Comparison of ENCODE assay signal across 1 cellular context in the genomic region with DNA sequence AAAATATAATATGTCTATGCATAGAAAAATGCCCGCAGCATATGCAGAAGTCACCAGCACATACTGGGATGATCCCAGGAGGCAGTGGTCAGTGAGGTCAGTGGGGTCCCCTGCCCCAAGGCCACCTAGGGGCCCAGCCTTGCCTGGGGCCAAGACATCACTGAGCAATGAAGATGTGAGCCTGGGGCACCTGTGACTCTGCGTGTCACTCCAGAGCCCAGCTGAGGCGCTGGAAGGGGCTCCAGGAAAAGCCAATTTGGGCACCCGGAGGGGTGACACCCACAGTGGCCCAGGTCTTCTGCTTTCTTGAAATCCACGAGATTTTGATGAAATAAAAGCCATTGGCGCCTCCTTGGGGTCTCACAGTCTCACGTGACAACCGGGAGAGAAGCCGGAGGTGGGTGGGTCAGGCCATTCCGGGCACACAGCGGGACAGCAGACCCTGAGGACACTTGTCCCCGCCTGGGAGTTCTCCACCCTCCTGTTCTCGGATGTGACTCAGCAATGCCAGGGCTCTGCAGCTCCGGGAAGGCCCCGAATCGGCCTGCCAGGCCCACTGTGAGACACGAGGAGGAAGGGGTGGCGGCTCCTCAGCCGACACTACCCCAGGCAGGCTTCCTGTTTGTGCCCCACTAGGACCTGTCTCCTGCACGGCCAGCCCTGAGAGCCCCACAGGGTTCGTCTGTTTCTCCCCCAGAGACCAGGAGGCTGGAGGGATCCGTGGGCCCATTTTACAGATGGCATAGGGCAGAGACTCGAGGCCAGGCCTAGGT.
TF ChIP-seq lines count a peak whose summit lies in the region.

No MANE protein-coding gene starts in this region.

TF ChIP-seq in HepG2, 621 proteins besides CTCF, POLR2A, EP300 and RAD21 (continued from another document and continues in another):
- TF ChIP-seq FOXA3 (CRISPR knock-in tag; IDR thresholded peaks at IDR 0.05) (no peak), ZNF558 (CRISPR knock-in tag; IDR thresholded peaks at IDR 0.05; ENCODE audit: borderline replicate concordance) (no peak), TEAD2 (CRISPR knock-in tag; IDR thresholded peaks at IDR 0.05) (no peak), CBX1 (IDR thresholded peaks at IDR 0.05; ENCODE audit: low read depth) (no peak), ZNF496 (CRISPR knock-in tag; IDR thresholded peaks at IDR 0.05; ENCODE audit: insufficient replicate concordance) (no peak), MEIS1 (CRISPR knock-in tag; IDR thresholded peaks at IDR 0.05; ENCODE audit: borderline replicate concordance) (no peak), GABPB1 (CRISPR knock-in tag; IDR thresholded peaks at IDR 0.05) (no peak), ZSCAN31 (CRISPR knock-in tag; IDR thresholded peaks at IDR 0.05; ENCODE audit: low read depth) (no peak), ZNF7 (CRISPR knock-in tag; IDR thresholded peaks at IDR 0.05) (0 out of 2 replicates have a peak, but pooled peaks have one; percentile 8), XRCC5 (optimal IDR thresholded peaks at IDR 0.05; ENCODE audit: low read length) (peak; percentile 26), ZNF441 (CRISPR knock-in tag; IDR thresholded peaks at IDR 0.05; ENCODE audit: borderline replicate concordance) (no peak), NFE2L1 (CRISPR knock-in tag; IDR thresholded peaks at IDR 0.05; ENCODE audit: borderline replicate concordance) (peak; percentile 63; the same call in 1 of the 2 replicates), PLRG1 (conservative IDR thresholded peaks at IDR 0.05) (no peak), RARA (CRISPR knock-in tag; IDR thresholded peaks at IDR 0.05) (no peak), SATB2 (CRISPR knock-in tag; IDR thresholded peaks at IDR 0.05) (no peak), PCBP1 (IDR thresholded peaks at IDR 0.05; ENCODE audit: borderline replicate concordance, low read depth, low read length) (no peak), GATAD2A (CRISPR knock-in tag; IDR thresholded peaks at IDR 0.05) (0 out of 2 replicates have a peak, but pooled peaks have one; percentile 11), ZNF234 (CRISPR knock-in tag; conservative IDR thresholded peaks at IDR 0.05) (no peak), SALL2 (CRISPR knock-in tag; IDR thresholded peaks at IDR 0.05) (no peak), TCF7L2 (IDR thresholded peaks at IDR 0.05; ENCODE audit: low read depth, low read length) (no peak), U2AF2 (IDR thresholded peaks at IDR 0.05; ENCODE audit: low read depth, low read length) (no peak), RBFOX2 (IDR thresholded peaks at IDR 0.05; ENCODE audit: low read depth, low read length) (no peak), HNRNPLL (IDR thresholded peaks at IDR 0.05; ENCODE audit: low read depth, low read length, poor library complexity, severe bottlenecking) (no peak), CEBPB (IDR thresholded peaks at IDR 0.05; ENCODE audit: borderline replicate concordance, low read depth, low read length) (no peak), ZNF564 (CRISPR knock-in tag; IDR thresholded peaks at IDR 0.05) (no peak), SALL1 (CRISPR knock-in tag; IDR thresholded peaks at IDR 0.05) (peak; percentile 44; the same call in 1 of the 2 replicates), HDAC1 (CRISPR knock-in tag; IDR thresholded peaks at IDR 0.05) (peak; percentile 34; the same call in 1 of the 2 replicates), SAFB2 (CRISPR knock-in tag; IDR thresholded peaks at IDR 0.05; ENCODE audit: borderline replicate concordance, low read depth) (no peak), ZNF670 (CRISPR knock-in tag; IDR thresholded peaks at IDR 0.05; ENCODE audit: borderline replicate concordance) (no peak), MEIS2 (CRISPR knock-in tag; IDR thresholded peaks at IDR 0.05) (0 out of 2 replicates have a peak, but pooled peaks have one; percentile 22), ZNF3 (CRISPR knock-in tag; IDR thresholded peaks at IDR 0.05) (no peak), ZBTB20 (CRISPR knock-in tag; IDR thresholded peaks at IDR 0.05; ENCODE audit: borderline replicate concordance, low read depth) (no peak), CEBPG (CRISPR knock-in tag; IDR thresholded peaks at IDR 0.05) (no peak), ONECUT2 (CRISPR knock-in tag; IDR thresholded peaks at IDR 0.05) (no peak), KDM6A (CRISPR knock-in tag; IDR thresholded peaks at IDR 0.05; ENCODE audit: low read depth) (no peak), GZF1 (CRISPR knock-in tag; IDR thresholded peaks at IDR 0.05) (no peak), GATA4 (IDR thresholded peaks at IDR 0.05; ENCODE audit: borderline replicate concordance, low read depth) (no peak), ARNT (IDR thresholded peaks at IDR 0.05) (no peak), BHLHE40 (IDR thresholded peaks at IDR 0.05; ENCODE audit: low read length) (peak; percentile 29; the same call in 1 of the 2 replicates), EZH2 (conservative IDR thresholded peaks at IDR 0.05; ENCODE audit: low read depth, low read length) (no peak), ZNF530 (CRISPR knock-in tag; IDR thresholded peaks at IDR 0.05; ENCODE audit: low read depth) (no peak), ZNF33A (CRISPR knock-in tag; IDR thresholded peaks at IDR 0.05; ENCODE audit: borderline replicate concordance) (no peak), WIZ (CRISPR knock-in tag; IDR thresholded peaks at IDR 0.05) (no peak), HMGA1 (CRISPR knock-in tag; conservative IDR thresholded peaks at IDR 0.05) (no peak), ZNF335 (CRISPR knock-in tag; IDR thresholded peaks at IDR 0.05) (peak; percentile 33; the same call in 1 of the 2 replicates), ZNF563 (CRISPR knock-in tag; IDR thresholded peaks at IDR 0.05) (no peak), ZNF607 (CRISPR knock-in tag; IDR thresholded peaks at IDR 0.05; ENCODE audit: borderline replicate concordance) (peak; percentile 23)
- TF ChIP-seq, protein P1, sequence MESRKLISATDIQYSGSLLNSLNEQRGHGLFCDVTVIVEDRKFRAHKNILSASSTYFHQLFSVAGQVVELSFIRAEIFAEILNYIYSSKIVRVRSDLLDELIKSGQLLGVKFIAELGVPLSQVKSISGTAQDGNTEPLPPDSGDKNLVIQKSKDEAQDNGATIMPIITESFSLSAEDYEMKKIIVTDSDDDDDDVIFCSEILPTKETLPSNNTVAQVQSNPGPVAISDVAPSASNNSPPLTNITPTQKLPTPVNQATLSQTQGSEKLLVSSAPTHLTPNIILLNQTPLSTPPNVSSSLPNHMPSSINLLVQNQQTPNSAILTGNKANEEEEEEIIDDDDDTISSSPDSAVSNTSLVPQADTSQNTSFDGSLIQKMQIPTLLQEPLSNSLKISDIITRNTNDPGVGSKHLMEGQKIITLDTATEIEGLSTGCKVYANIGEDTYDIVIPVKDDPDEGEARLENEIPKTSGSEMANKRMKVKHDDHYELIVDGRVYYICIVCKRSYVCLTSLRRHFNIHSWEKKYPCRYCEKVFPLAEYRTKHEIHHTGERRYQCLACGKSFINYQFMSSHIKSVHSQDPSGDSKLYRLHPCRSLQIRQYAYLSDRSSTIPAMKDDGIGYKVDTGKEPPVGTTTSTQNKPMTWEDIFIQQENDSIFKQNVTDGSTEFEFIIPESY (CRISPR knock-in tag; IDR thresholded peaks at IDR 0.05) = no peak
- TF ChIP-seq, protein P2, sequence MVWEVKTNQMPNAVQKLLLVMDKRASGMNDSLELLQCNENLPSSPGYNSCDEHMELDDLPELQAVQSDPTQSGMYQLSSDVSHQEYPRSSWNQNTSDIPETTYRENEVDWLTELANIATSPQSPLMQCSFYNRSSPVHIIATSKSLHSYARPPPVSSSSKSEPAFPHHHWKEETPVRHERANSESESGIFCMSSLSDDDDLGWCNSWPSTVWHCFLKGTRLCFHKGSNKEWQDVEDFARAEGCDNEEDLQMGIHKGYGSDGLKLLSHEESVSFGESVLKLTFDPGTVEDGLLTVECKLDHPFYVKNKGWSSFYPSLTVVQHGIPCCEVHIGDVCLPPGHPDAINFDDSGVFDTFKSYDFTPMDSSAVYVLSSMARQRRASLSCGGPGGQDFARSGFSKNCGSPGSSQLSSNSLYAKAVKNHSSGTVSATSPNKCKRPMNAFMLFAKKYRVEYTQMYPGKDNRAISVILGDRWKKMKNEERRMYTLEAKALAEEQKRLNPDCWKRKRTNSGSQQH (CRISPR knock-in tag; IDR thresholded peaks at IDR 0.05; ENCODE audit: low read depth) = no peak
- TF ChIP-seq, protein P3, sequence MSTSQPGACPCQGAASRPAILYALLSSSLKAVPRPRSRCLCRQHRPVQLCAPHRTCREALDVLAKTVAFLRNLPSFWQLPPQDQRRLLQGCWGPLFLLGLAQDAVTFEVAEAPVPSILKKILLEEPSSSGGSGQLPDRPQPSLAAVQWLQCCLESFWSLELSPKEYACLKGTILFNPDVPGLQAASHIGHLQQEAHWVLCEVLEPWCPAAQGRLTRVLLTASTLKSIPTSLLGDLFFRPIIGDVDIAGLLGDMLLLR (CRISPR knock-in tag; IDR thresholded peaks at IDR 0.05) = no peak
- TF ChIP-seq, protein P4, sequence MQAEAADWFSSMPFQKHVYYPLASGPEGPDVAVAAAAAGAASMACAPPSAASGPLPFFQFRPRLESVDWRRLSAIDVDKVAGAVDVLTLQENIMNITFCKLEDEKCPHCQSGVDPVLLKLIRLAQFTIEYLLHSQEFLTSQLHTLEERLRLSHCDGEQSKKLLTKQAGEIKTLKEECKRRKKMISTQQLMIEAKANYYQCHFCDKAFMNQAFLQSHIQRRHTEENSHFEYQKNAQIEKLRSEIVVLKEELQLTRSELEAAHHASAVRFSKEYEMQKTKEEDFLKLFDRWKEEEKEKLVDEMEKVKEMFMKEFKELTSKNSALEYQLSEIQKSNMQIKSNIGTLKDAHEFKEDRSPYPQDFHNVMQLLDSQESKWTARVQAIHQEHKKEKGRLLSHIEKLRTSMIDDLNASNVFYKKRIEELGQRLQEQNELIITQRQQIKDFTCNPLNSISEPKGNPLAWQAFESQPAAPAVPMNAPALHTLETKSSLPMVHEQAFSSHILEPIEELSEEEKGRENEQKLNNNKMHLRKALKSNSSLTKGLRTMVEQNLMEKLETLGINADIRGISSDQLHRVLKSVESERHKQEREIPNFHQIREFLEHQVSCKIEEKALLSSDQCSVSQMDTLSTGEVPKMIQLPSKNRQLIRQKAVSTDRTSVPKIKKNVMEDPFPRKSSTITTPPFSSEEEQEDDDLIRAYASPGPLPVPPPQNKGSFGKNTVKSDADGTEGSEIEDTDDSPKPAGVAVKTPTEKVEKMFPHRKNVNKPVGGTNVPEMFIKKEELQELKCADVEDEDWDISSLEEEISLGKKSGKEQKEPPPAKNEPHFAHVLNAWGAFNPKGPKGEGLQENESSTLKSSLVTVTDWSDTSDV (CRISPR knock-in tag; IDR thresholded peaks at IDR 0.05) = peak; percentile 75; the same call in 1 of the 2 replicates
- TF ChIP-seq, protein P5, sequence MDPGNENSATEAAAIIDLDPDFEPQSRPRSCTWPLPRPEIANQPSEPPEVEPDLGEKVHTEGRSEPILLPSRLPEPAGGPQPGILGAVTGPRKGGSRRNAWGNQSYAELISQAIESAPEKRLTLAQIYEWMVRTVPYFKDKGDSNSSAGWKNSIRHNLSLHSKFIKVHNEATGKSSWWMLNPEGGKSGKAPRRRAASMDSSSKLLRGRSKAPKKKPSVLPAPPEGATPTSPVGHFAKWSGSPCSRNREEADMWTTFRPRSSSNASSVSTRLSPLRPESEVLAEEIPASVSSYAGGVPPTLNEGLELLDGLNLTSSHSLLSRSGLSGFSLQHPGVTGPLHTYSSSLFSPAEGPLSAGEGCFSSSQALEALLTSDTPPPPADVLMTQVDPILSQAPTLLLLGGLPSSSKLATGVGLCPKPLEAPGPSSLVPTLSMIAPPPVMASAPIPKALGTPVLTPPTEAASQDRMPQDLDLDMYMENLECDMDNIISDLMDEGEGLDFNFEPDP (CRISPR knock-in tag; conservative IDR thresholded peaks at IDR 0.05) = no peak
- TF ChIP-seq, protein P6, sequence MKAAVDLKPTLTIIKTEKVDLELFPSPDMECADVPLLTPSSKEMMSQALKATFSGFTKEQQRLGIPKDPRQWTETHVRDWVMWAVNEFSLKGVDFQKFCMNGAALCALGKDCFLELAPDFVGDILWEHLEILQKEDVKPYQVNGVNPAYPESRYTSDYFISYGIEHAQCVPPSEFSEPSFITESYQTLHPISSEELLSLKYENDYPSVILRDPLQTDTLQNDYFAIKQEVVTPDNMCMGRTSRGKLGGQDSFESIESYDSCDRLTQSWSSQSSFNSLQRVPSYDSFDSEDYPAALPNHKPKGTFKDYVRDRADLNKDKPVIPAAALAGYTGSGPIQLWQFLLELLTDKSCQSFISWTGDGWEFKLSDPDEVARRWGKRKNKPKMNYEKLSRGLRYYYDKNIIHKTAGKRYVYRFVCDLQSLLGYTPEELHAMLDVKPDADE (CRISPR knock-in tag; IDR thresholded peaks at IDR 0.05) = no peak
- TF ChIP-seq, protein P7, sequence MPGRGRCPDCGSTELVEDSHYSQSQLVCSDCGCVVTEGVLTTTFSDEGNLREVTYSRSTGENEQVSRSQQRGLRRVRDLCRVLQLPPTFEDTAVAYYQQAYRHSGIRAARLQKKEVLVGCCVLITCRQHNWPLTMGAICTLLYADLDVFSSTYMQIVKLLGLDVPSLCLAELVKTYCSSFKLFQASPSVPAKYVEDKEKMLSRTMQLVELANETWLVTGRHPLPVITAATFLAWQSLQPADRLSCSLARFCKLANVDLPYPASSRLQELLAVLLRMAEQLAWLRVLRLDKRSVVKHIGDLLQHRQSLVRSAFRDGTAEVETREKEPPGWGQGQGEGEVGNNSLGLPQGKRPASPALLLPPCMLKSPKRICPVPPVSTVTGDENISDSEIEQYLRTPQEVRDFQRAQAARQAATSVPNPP (CRISPR knock-in tag; IDR thresholded peaks at IDR 0.05) = no peak
- TF ChIP-seq, protein P8, sequence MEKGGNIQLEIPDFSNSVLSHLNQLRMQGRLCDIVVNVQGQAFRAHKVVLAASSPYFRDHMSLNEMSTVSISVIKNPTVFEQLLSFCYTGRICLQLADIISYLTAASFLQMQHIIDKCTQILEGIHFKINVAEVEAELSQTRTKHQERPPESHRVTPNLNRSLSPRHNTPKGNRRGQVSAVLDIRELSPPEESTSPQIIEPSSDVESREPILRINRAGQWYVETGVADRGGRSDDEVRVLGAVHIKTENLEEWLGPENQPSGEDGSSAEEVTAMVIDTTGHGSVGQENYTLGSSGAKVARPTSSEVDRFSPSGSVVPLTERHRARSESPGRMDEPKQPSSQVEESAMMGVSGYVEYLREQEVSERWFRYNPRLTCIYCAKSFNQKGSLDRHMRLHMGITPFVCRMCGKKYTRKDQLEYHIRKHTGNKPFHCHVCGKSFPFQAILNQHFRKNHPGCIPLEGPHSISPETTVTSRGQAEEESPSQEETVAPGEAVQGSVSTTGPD (CRISPR knock-in tag; IDR thresholded peaks at IDR 0.05) = no peak
